25 cellular contexts compared by ENCODE assay signal in genomic region chr3:196388946-196389345, GRCh38. TPM values are rescaled to one million over a fixed set of nuclear protein-coding genes. Genes with fewer than 3 reads are reported as not detected.
"Had no signal": no experiment of that assay in that cellular context is flagged by ENCODE, and none has a peak within 500 bp of the region (broad histone marks: within the 10 kb centered on the region; RNA-seq: fewer than 3 reads in every experiment).

No MANE protein-coding gene starts in this region.

- H3K4me2 ChIP-seq: hepatocyte had no signal

- H3K27ac Mint-ChIP-seq: activated naive CD8-positive, alpha-beta T cell treated with anti-CD3 and anti-CD28 coated beads, Interleukin-2, amount 10 ng/mL, durations not matched to agents 7 days and 5 days; activated T-helper 1 cell treated with anti-CD3 and anti-CD28 coated beads, Interleukin-12 subunit alpha, Interleukin-12 subunit beta, Interleukin-2, Interleukin-4 antibody, amounts not matched to agents 30 ng/mL and 10 ng/mL and 1 ng/mL, durations not matched to agents 14 hours and 24 hours and 36 hours; memory B cell; naive thymus-derived CD8-positive, alpha-beta T cell; T-helper 2 cell treated with Interferon-gamma antibody and Interleukin-4, amounts not matched to agents 5 μg/mL and 100 μg/mL, for 36 hours had no signal

- FAIRE-seq: keratinocyte, small intestine had no signal

- H2AFZ ChIP-seq: hepatocyte had no signal

- H3K4me3 ChIP-seq: coronary artery, hepatocyte, right atrium auricular region, tibial nerve, uterus had no signal

- H3K27me3 ChIP-seq: hepatocyte, neutrophil, right atrium auricular region, tibial nerve, uterus had no signal

- H3K36me3 ChIP-seq: uterus had no signal

- H3K27me3 Mint-ChIP-seq: activated naive CD8-positive, alpha-beta T cell treated with anti-CD3 and anti-CD28 coated beads, Interleukin-2, amount 10 ng/mL, durations not matched to agents 7 days and 5 days; memory B cell; naive thymus-derived CD8-positive, alpha-beta T cell had no signal

- H3K9me3 ChIP-seq: neutrophil, right atrium auricular region, tibial nerve, uterus had no signal

- H3K27ac ChIP-seq: coronary artery, hepatocyte, neutrophil, right atrium auricular region, tibial nerve, uterus had no signal

- DNase-seq: activated CD4-positive, alpha-beta T cell treated with anti-CD3 and anti-CD28 coated beads, Interleukin-2, amount 50 U/mL, for 1 hour; activated CD4-positive, CD25-positive, alpha-beta regulatory T cell; activated naive CD8-positive, alpha-beta T cell treated with anti-CD3 and anti-CD28 coated beads, Interleukin-2, amount 10 ng/mL, durations not matched to agents 7 days and 5 days; aorta; caudate nucleus; effector CD4-positive, alpha-beta T cell; naive thymus-derived CD8-positive, alpha-beta T cell; small intestine; stimulated activated CD4-positive, alpha-beta T cell treated with anti-CD3 and anti-CD28 coated beads, Interleukin-4, amount 100 ng/mL, for 24 hours; stimulated activated naive CD4-positive, alpha-beta T cell; substantia nigra; uterus had no signal

- H3K4me3 Mint-ChIP-seq: activated naive CD8-positive, alpha-beta T cell treated with anti-CD3 and anti-CD28 coated beads, Interleukin-2, amount 10 ng/mL, durations not matched to agents 7 days and 5 days; activated T-helper 1 cell treated with anti-CD3 and anti-CD28 coated beads, Interleukin-12 subunit alpha, Interleukin-12 subunit beta, Interleukin-2, Interleukin-4 antibody, amounts not matched to agents 30 ng/mL and 10 ng/mL and 1 ng/mL, durations not matched to agents 14 hours and 24 hours and 36 hours; memory B cell; naive thymus-derived CD8-positive, alpha-beta T cell; T-helper 2 cell treated with Interferon-gamma antibody and Interleukin-4, amounts not matched to agents 5 μg/mL and 100 μg/mL, for 36 hours had no signal

- ATAC-seq: left lobe of liver; naive thymus-derived CD8-positive, alpha-beta T cell had no signal

- H3K4me1 ChIP-seq: right atrium auricular region, uterus had no signal

RNA-seq across cellular contexts. Expression of gene TM4SF19, which starts 50.8 kb away (rescaled TPM):
- total RNA-seq: activated CD8-positive, alpha-beta memory T cell treated with anti-CD3 and anti-CD28 coated beads for 36 hours; activated T-helper 1 cell treated with anti-CD3 and anti-CD28 coated beads, Interleukin-12 subunit alpha, Interleukin-12 subunit beta, Interleukin-2, Interleukin-4 antibody, amounts not matched to agents 30 ng/mL and 10 ng/mL and 1 ng/mL, durations not matched to agents 14 hours and 24 hours and 36 hours; hepatocyte; left lobe of liver; mucosa of gallbladder; posterior vena cava; right atrium auricular region; tibial nerve; uterus had no signal
- polyA plus RNA-seq: hepatocyte, small intestine had no signal
